Comparison of ENCODE assay signal across 8 cellular contexts in genomic region chr17:77420804-77421634, GRCh38.
DNase-seq lines count a peak whose midpoint lies in the region; ATAC-seq, FAIRE-seq and TF ChIP-seq lines count a peak whose summit lies in the region.

No MANE protein-coding gene starts in this region.

- POLR2A ChIA-PET in GM12878 (lab: Charles Lee), result interaction anchor here (0.9 to 1.9 kb wide), 4 partner anchors 9 to 78 kb away, joined by 3 to 6 read pairs (median 4); no protein-coding TSS in a partner anchor

- no peak for TF ChIP-seq POLR2A in GM12878 (IDR thresholded peaks at IDR 0.05; ENCODE audit: low read depth, low read length)

- WGBS in GM12878 (ENCODE audit: insufficient coverage, insufficient replicate concordance, low lambda C conversion rate, missing lambda C conversion rate), result 28% methylated on average over 19 of the region's 19 CpGs

- peak overlapping the region; percentile 23 for H3K27ac ChIP-seq in GM12878 (ENCODE audit: control insufficient read depth, insufficient read depth)
- H3K27ac ChIP-seq in tibial artery, result peak overlapping the region; percentile 34 to 79

- H3K36me3 ChIP-seq in MG63, result peaks cover 93% of the 10 kb centered on the region
- H3K36me3 ChIP-seq in GM12878 (ENCODE audit: control insufficient read depth in 2 of 2, insufficient read depth in 2 of 2, low read length in 1 of 2), result peaks cover 2 to 8% of the 10 kb centered on the region in 2 experiments; a peak in 3 of 4 replicates
- peaks cover 0 to 6% (median 4%) of the 10 kb centered on the region in 3 donors for H3K36me3 ChIP-seq in tibial artery

- no peak for TF ChIP-seq CTCF in GM12878 (IDR thresholded peaks at IDR 0.05 in 2 of 3, conservative IDR thresholded peaks at IDR 0.05 in 1 of 3; ENCODE audit: control insufficient read depth in 2 of 3, extremely low read depth in 1 of 3, insufficient read depth in 1 of 3, low read depth in 3 of 3, low read length in 3 of 3)
- TF ChIP-seq CTCF in tibial artery (IDR thresholded peaks at IDR 0.05), result no peak

- RAD21 ChIA-PET in GM12878 (lab: Charles Lee; ENCODE audit: unreplicated experiment), result interaction anchor here (0.6 to 1.8 kb wide), 6 partner anchors 9 to 589 kb away, joined by 3 to 17 read pairs (median 4); no protein-coding TSS in a partner anchor

- in situ Hi-C loops in GM12878 (cut with MboI), result no loop called here

- intact Hi-C loops in GM12878 (cut with micrococcal nuclease; ENCODE audit: unreplicated experiment) (no loop called here), tibial artery (cut with DNase I; ENCODE audit: low total_unique reads) (no loop called here)

- H3K27me3 ChIP-seq in MG63 (no peaks in the 10 kb centered on the region), GM12878 (replicated peaks in 1 of 2; ENCODE audit: control insufficient read depth in 2 of 2, insufficient read depth in 2 of 2, low read length in 1 of 2) (no peaks in the 10 kb centered on the region), tibial artery (no peaks in the 10 kb centered on the region)

- H3K4me3 ChIP-seq in MG63 (no peak overlapping the region), GM12878 (peak overlapping the region; percentile 32; the same call in 1 of the 2 replicates), tibial artery (no peak overlapping the region)

- ATAC-seq in GM12878, result peak; percentile 75
- peak; percentile 73 for ATAC-seq in left lobe of liver
- no peak for ATAC-seq in GM19452 (IDR thresholded peaks at IDR 0.05; ENCODE audit: unreplicated experiment)
- ATAC-seq in GM21515 (IDR thresholded peaks at IDR 0.05; ENCODE audit: unreplicated experiment), result no peak

- H3K9me3 ChIP-seq in MG63, result no peaks in the 10 kb centered on the region
- no peaks in the 10 kb centered on the region for H3K9me3 ChIP-seq in GM12878 (replicated peaks; ENCODE audit: control insufficient read depth, insufficient read depth, low read length)
- H3K9me3 ChIP-seq in tibial artery, result no peaks in the 10 kb centered on the region

- H2AFZ ChIP-seq in GM12878 (ENCODE audit: control insufficient read depth, low read depth, low read length), result no peak overlapping the region

- FAIRE-seq in GM12878 (lab: Jason Lieb, UNC), result no peak

- peak overlapping the region; percentile 84 for H3K4me2 ChIP-seq in GM12878 (ENCODE audit: control insufficient read depth, insufficient read depth)

- no peak for TF ChIP-seq EP300 in GM12878 (IDR thresholded peaks at IDR 0.05; ENCODE audit: borderline replicate concordance in 1 of 2, control insufficient read depth in 1 of 2, low read depth in 2 of 2, low read length in 2 of 2)

- 0 out of 2 replicates have a peak overlapping the region, but pooled peaks have one; percentile 1 for H3K9ac ChIP-seq in GM12878 (ENCODE audit: control insufficient read depth, insufficient read depth, low read length)

- SMC1A ChIA-PET in GM12878 (lab: Charles Lee; ENCODE audit: uncharacterized antibody, unreplicated experiment), result interaction anchor here (0.7 to 2.7 kb wide), 6 partner anchors 9 to 90 kb away, joined by 3 to 13 read pairs (median 6); no protein-coding TSS in a partner anchor

- H3K79me2 ChIP-seq in GM12878 (ENCODE audit: control insufficient read depth, insufficient read depth, low read length), result peaks cover 5% of the 10 kb centered on the region

- no TSS peak for BruUV-seq in GM12878 (replicated peaks; lab: Mats Ljungman, UMichigan)

- no peaks in the 10 kb centered on the region for H4K20me1 ChIP-seq in GM12878 (ENCODE audit: control insufficient read depth, insufficient read depth)

- H3K4me1 ChIP-seq in GM12878 (ENCODE audit: control insufficient read depth, insufficient read depth, low read length), result peaks cover 28% of the 10 kb centered on the region
- peaks cover 3 to 83% (median 60%) of the 10 kb centered on the region in 4 donors for H3K4me1 ChIP-seq in tibial artery

- peak; percentile 98 for DNase-seq in DMS 273 (lab: John Stamatoyannopoulos, UW; ENCODE audit: unreplicated experiment)
- peak; percentile 53 for DNase-seq in MG63
- DNase-seq in SHP77 (lab: John Stamatoyannopoulos, UW), result peak; percentile 77 to 89
- no peak for DNase-seq in GM12878 (ENCODE audit: low read depth, low spot score)
- peak; percentile 84 for DNase-seq in left lobe of liver (ENCODE audit: low spot score)
- no peak for DNase-seq in tibial artery

- TF ChIP-seq RAD21 in GM12878 (IDR thresholded peaks at IDR 0.05; ENCODE audit: insufficient read depth, low read depth, low read length), result no peak

- CTCF ChIA-PET in GM12878 (lab: Yijun Ruan, JAX), result interaction anchor here (1.3 to 4.5 kb wide), 4 partner anchors 9 to 89 kb away, joined by 4 to 31 read pairs (median 9); no protein-coding TSS in a partner anchor

TF ChIP-seq in GM12878, 131 proteins besides CTCF, POLR2A, EP300 and RAD21 (continues in another document):
- no peak for TF ChIP-seq PRDM15 (CRISPR knock-in tag; IDR thresholded peaks at IDR 0.05)
- TF ChIP-seq SMARCA5 (IDR thresholded peaks at IDR 0.05), result peak; percentile 76
- no peak for TF ChIP-seq SP1 (IDR thresholded peaks at IDR 0.05; ENCODE audit: low read depth, low read length)
- TF ChIP-seq HCFC1 (IDR thresholded peaks at IDR 0.05; ENCODE audit: low read length), result no peak
- 0 out of 2 replicates have a peak, but pooled peaks have one; percentile 21 for TF ChIP-seq CBFB (IDR thresholded peaks at IDR 0.05; ENCODE audit: low read depth)
- peak; percentile 60; the same call in 1 of the 2 replicates for TF ChIP-seq EED (IDR thresholded peaks at IDR 0.05; ENCODE audit: low read depth)
- no peak for TF ChIP-seq SKIL (IDR thresholded peaks at IDR 0.05; ENCODE audit: low read depth, poor library complexity, severe bottlenecking)
- peak; percentile 53; the same call in 1 of the 2 replicates for TF ChIP-seq TCF12 (IDR thresholded peaks at IDR 0.05; ENCODE audit: low read depth, low read length)
- peak; percentile 46 for TF ChIP-seq MEF2B (IDR thresholded peaks at IDR 0.05; ENCODE audit: partially characterized antibody, poor library complexity, severe bottlenecking)
- 0 out of 2 replicates have a peak, but pooled peaks have one; percentile 14 for TF ChIP-seq IRF4 (IDR thresholded peaks at IDR 0.05; ENCODE audit: low read depth, low read length)
- no peak for TF ChIP-seq ATF7 (IDR thresholded peaks at IDR 0.05; ENCODE audit: low read depth)
- TF ChIP-seq SMAD1 (IDR thresholded peaks at IDR 0.05; ENCODE audit: low read depth, partially characterized antibody), result no peak
- TF ChIP-seq NFIC (IDR thresholded peaks at IDR 0.05; ENCODE audit: low read depth, low read length), result 0 out of 2 replicates have a peak, but pooled peaks have one; percentile 20
- TF ChIP-seq RBBP5 (conservative IDR thresholded peaks at IDR 0.05), result no peak
- TF ChIP-seq GATAD2B (conservative IDR thresholded peaks at IDR 0.05; ENCODE audit: low read depth), result peak; percentile 20; the same call in 1 of the 2 replicates
- peak; percentile 17; the same call in 1 of the 2 replicates for TF ChIP-seq IKZF1 (conservative IDR thresholded peaks at IDR 0.05)
- peak; percentile 19; the same call in 1 of the 2 replicates for TF ChIP-seq CREM (IDR thresholded peaks at IDR 0.05; ENCODE audit: low read depth)
- no peak for TF ChIP-seq TBL1XR1 (IDR thresholded peaks at IDR 0.05; ENCODE audit: low read depth, low read length)
- peak; percentile 89 for TF ChIP-seq RUNX3 (IDR thresholded peaks at IDR 0.05; ENCODE audit: low read length)
- TF ChIP-seq WRNIP1 (IDR thresholded peaks at IDR 0.05; ENCODE audit: borderline replicate concordance, low read depth, low read length), result no peak

Comparison
In these comparisons a context has a peak if more than half of its experiments do, and no peak if none do; other contexts are left out.
1. DNase-seq: peak in DMS 273 (single experiment), MG63 (single experiment), SHP77 (2 of 2) and left lobe of liver (single experiment); none in GM12878 (single experiment) and tibial artery (0 of 2).
2. ATAC-seq: peak in GM12878 (single experiment) and left lobe of liver (single experiment); none in GM19452 (single experiment) and GM21515 (single experiment).